Comparison of ENCODE assay signal across 26 cellular contexts in genomic region chr3:141060287-141060686, GRCh38. TPM values are rescaled to one million over a fixed set of nuclear protein-coding genes. Genes with fewer than 3 reads are reported as not detected.
"Had no signal": no experiment of that assay in that cellular context is flagged by ENCODE, and none has a peak within 500 bp of the region (broad histone marks: within the 10 kb centered on the region; RNA-seq: fewer than 3 reads in every experiment).

No MANE protein-coding gene starts in this region.

- ATAC-seq: activated CD4-positive, alpha-beta T cell treated with anti-CD3 and anti-CD28 coated beads for 36 hours; activated naive CD4-positive, alpha-beta T cell treated with anti-CD3 and anti-CD28 coated beads, Interleukin-2, amount 50 U/mL, for 72 hours; activated T-helper 17 cell treated with anti-CD3 and anti-CD28 coated beads, Interleukin-2, amount 50 U/mL, for 72 hours; effector memory CD8-positive, alpha-beta T cell; esophagus mucosa; left lung had no signal

- H3K4me3 ChIP-seq: hepatocyte, left lung, thyroid gland had no signal

- H3K36me3 ChIP-seq: left lung, thyroid gland had no signal

- DNase-seq: activated B cell treated with CpG ODN at 0.5 μM for 24 hours; activated CD4-positive, alpha-beta memory T cell treated with anti-CD3 and anti-CD28 coated beads for 36 hours; activated CD4-positive, alpha-beta T cell treated with anti-CD3 and anti-CD28 coated beads for 36 hours; activated T-cell treated with anti-CD3 and anti-CD28 coated beads, Interleukin-2, amount 50 U/mL, for 1 hour; aorta; central memory CD4-positive, alpha-beta T cell; effector memory CD8-positive, alpha-beta T cell; glutamatergic neuron; immature natural killer cell; left lung; mammary epithelial cell; midbrain; occipital lobe; stimulated activated CD4-positive, alpha-beta T cell treated with anti-CD3 and anti-CD28 coated beads, Interleukin-2, amount 100 ng/mL, for 48 hours; stimulated activated CD8-positive, alpha-beta memory T cell treated with anti-CD3 and anti-CD28 coated beads, Interleukin-4, amount 100 ng/mL, for 48 hours; stimulated activated naive CD4-positive, alpha-beta T cell; T1000; thyroid gland had no signal

- H3K79me2 ChIP-seq: hepatocyte had no signal

- H3K27ac Mint-ChIP-seq: activated B cell treated with CpG ODN at 0.5 μM for 24 hours; activated CD4-positive, alpha-beta memory T cell treated with anti-CD3 and anti-CD28 coated beads for 36 hours; activated CD4-positive, alpha-beta T cell treated with anti-CD3 and anti-CD28 coated beads for 36 hours; activated naive CD4-positive, alpha-beta T cell treated with anti-CD3 and anti-CD28 coated beads, Interleukin-2, amount 50 U/mL, for 72 hours; activated T-helper 17 cell treated with anti-CD3 and anti-CD28 coated beads, Interleukin-2, amount 50 U/mL, for 72 hours; brain; effector memory CD8-positive, alpha-beta T cell; immature natural killer cell; T-helper 1 cell treated with Interleukin-12 subunit alpha and Interleukin-12 subunit beta and Interleukin-4 antibody, amounts not matched to agents 30 μg/mL and 1 μg/mL, for 36 hours had no signal

- H3K9me3 Mint-ChIP-seq: activated B cell treated with CpG ODN at 0.5 μM for 24 hours; activated T-helper 17 cell treated with anti-CD3 and anti-CD28 coated beads, Interleukin-2, amount 50 U/mL, for 72 hours; effector memory CD8-positive, alpha-beta T cell; immature natural killer cell; nephron; T-helper 1 cell treated with Interleukin-12 subunit alpha and Interleukin-12 subunit beta and Interleukin-4 antibody, amounts not matched to agents 30 μg/mL and 1 μg/mL, for 36 hours had no signal

- H3K4me1 Mint-ChIP-seq: activated B cell treated with CpG ODN at 0.5 μM for 24 hours; activated CD4-positive, alpha-beta T cell treated with anti-CD3 and anti-CD28 coated beads for 36 hours; activated T-helper 17 cell treated with anti-CD3 and anti-CD28 coated beads, Interleukin-2, amount 50 U/mL, for 72 hours had no signal

- H3K36me3 Mint-ChIP-seq: activated CD4-positive, alpha-beta memory T cell treated with anti-CD3 and anti-CD28 coated beads for 36 hours; activated naive CD4-positive, alpha-beta T cell treated with anti-CD3 and anti-CD28 coated beads, Interleukin-2, amount 50 U/mL, for 72 hours had no signal

- H3K4me3 Mint-ChIP-seq: activated B cell treated with CpG ODN at 0.5 μM for 24 hours; activated CD4-positive, alpha-beta memory T cell treated with anti-CD3 and anti-CD28 coated beads for 36 hours; activated CD4-positive, alpha-beta T cell treated with anti-CD3 and anti-CD28 coated beads for 36 hours; activated T-helper 17 cell treated with anti-CD3 and anti-CD28 coated beads, Interleukin-2, amount 50 U/mL, for 72 hours; brain; effector memory CD8-positive, alpha-beta T cell; immature natural killer cell; nephron; T-helper 1 cell treated with Interleukin-12 subunit alpha and Interleukin-12 subunit beta and Interleukin-4 antibody, amounts not matched to agents 30 μg/mL and 1 μg/mL, for 36 hours had no signal

- H3K27me3 ChIP-seq: thyroid gland had no signal

- H3K9me3 ChIP-seq: left lung, thyroid gland had no signal

- H3K4me1 ChIP-seq: left lung, thyroid gland had no signal

- H3K27ac ChIP-seq: hepatocyte, left lung, thyroid gland had no signal

- H2AFZ ChIP-seq: hepatocyte had no signal

- H3K4me2 ChIP-seq: hepatocyte had no signal

RNA-seq across cellular contexts. Expression of gene SPSB4, which starts 9.1 kb away (rescaled TPM):
- total RNA-seq: activated B cell treated with CpG ODN at 0.5 μM for 24 hours; activated CD4-positive, alpha-beta memory T cell treated with anti-CD3 and anti-CD28 coated beads for 36 hours; activated CD4-positive, alpha-beta T cell treated with anti-CD3 and anti-CD28 coated beads for 36 hours; activated naive CD4-positive, alpha-beta T cell treated with anti-CD3 and anti-CD28 coated beads, Interleukin-2, amount 50 U/mL, for 72 hours; activated T-helper 17 cell treated with anti-CD3 and anti-CD28 coated beads, Interleukin-2, amount 50 U/mL, for 72 hours; esophagus mucosa; mammary epithelial cell; renal cortical epithelial cell had no signal
- polyA plus RNA-seq: immature natural killer cell, mammary epithelial cell had no signal
